15 cellular contexts compared by ENCODE assay signal in genomic region chr7:52273685-52274610, GRCh38.
DNase-seq lines count a peak whose midpoint lies in the region; ATAC-seq and TF ChIP-seq lines count a peak whose summit lies in the region.
"Had no signal": no experiment of that assay in that cellular context is flagged by ENCODE, and none has a peak within 500 bp of the region (broad histone marks: within the 10 kb centered on the region; RNA-seq: fewer than 3 reads in every experiment).

No MANE protein-coding gene starts in this region.

- H4K20me1 ChIP-seq in hepatocyte (ENCODE audit: insufficient read depth, poor library complexity, severe bottlenecking) = no peaks in the 10 kb centered on the region

- TF ChIP-seq CTCF in mucosa of descending colon (IDR thresholded peaks at IDR 0.05) (no peak), hepatocyte (IDR thresholded peaks at IDR 0.05; ENCODE audit: poor library complexity) (no peak), body of pancreas (IDR thresholded peaks at IDR 0.05) (no peak)

- peak overlapping the region in 1 of 2 donors; percentile 19 for H3K4me3 Mint-ChIP-seq in stimulated activated naive CD8-positive, alpha-beta T cell treated with anti-CD3 and anti-CD28 coated beads, Interleukin-15, amount 100 ng/mL, for 72 hours
- H3K4me3 Mint-ChIP-seq: brain, immature natural killer cell had no signal

- no peaks in the 10 kb centered on the region for H3K79me2 ChIP-seq in hepatocyte

- H3K27ac ChIP-seq in hepatocyte (no peak overlapping the region), body of pancreas (no peak overlapping the region)
- H3K27ac ChIP-seq: pancreas had no signal

- H3K9me3 ChIP-seq in mucosa of descending colon (no peaks in the 10 kb centered on the region), hepatocyte (ENCODE audit: low read depth) (no peaks in the 10 kb centered on the region), body of pancreas (no peaks in the 10 kb centered on the region)
- H3K9me3 ChIP-seq: pancreas had no signal

- H3K27me3 Mint-ChIP-seq in stimulated activated naive CD8-positive, alpha-beta T cell treated with anti-CD3 and anti-CD28 coated beads, Interleukin-15, amount 100 ng/mL, for 72 hours = no peaks in the 10 kb centered on the region
- H3K27me3 Mint-ChIP-seq: brain had no signal

- H3K4me2 ChIP-seq in hepatocyte = no peak overlapping the region

- no peaks in the 10 kb centered on the region for H3K9me2 ChIP-seq in hepatocyte (replicated peaks; ENCODE audit: insufficient read depth)

- ATAC-seq in stimulated activated naive CD8-positive, alpha-beta T cell treated with anti-CD3 and anti-CD28 coated beads, Interleukin-15, amount 100 ng/mL, for 72 hours = peak; percentile 46
- no peak for ATAC-seq in stimulated activated naive CD8-positive, alpha-beta T cell treated with anti-CD3 and anti-CD28 coated beads, Interleukin-15, Interleukin-2, amounts not matched to agents 100 U/mL and 50 U/mL, for 24 hours
- peak in 1 of 2 donors; percentile 22 for ATAC-seq in left cardiac atrium
- ATAC-seq in mucosa of descending colon = peak; percentile 20
- ATAC-seq in body of pancreas = no peak

- H3K36me3 ChIP-seq in mucosa of descending colon (ENCODE audit: low read depth) (no peaks in the 10 kb centered on the region), hepatocyte (replicated peaks; ENCODE audit: insufficient read depth, low read depth) (no peaks in the 10 kb centered on the region), body of pancreas (replicated peaks in 1 of 2; ENCODE audit: insufficient read depth in 1 of 2, low read depth in 2 of 2) (no peaks in the 10 kb centered on the region)
- H3K36me3 ChIP-seq: pancreas had no signal

- peaks cover 0 to 3% of the 10 kb centered on the region in 2 donors for H3K9me3 Mint-ChIP-seq in stimulated activated naive CD8-positive, alpha-beta T cell treated with anti-CD3 and anti-CD28 coated beads, Interleukin-15, amount 100 ng/mL, for 72 hours
- H3K9me3 Mint-ChIP-seq: brain had no signal

- no peaks in the 10 kb centered on the region for H3K4me1 ChIP-seq in mucosa of descending colon (ENCODE audit: low read depth)
- no peaks in the 10 kb centered on the region for H3K4me1 ChIP-seq in hepatocyte (ENCODE audit: insufficient read depth)
- no peaks in the 10 kb centered on the region for H3K4me1 ChIP-seq in body of pancreas
- H3K4me1 ChIP-seq: pancreas had no signal

- DNase-seq in stimulated activated naive CD8-positive, alpha-beta T cell treated with anti-CD3 and anti-CD28 coated beads, Interleukin-15, amount 100 ng/mL, for 72 hours = peak in 1 of 2 donors; percentile 10
- no peak for DNase-seq in stimulated activated naive CD8-positive, alpha-beta T cell treated with anti-CD3 and anti-CD28 coated beads, Interleukin-15, Interleukin-2, amounts not matched to agents 100 U/mL and 50 U/mL, for 24 hours
- peak; percentile 31 for DNase-seq in left cardiac atrium
- DNase-seq in mucosa of descending colon = no peak
- DNase-seq in NCI-H82 (lab: John Stamatoyannopoulos, UW) = no peak
- no peak for DNase-seq in hepatocyte (ENCODE audit: low spot score)
- DNase-seq in body of pancreas = no peak
- DNase-seq in GDM1 (lab: John Stamatoyannopoulos, UW) = no peak
- DNase-seq: activated CD8-positive, alpha-beta memory T cell treated with anti-CD3 and anti-CD28 coated beads for 24 hours; activated effector memory CD4-positive, alpha-beta T cell treated with Interleukin-2 at 50 U/mL for 16 hours; effector CD8-positive, alpha-beta T cell; immature natural killer cell; NCI-H187 had no signal

- H3K27ac Mint-ChIP-seq in stimulated activated naive CD8-positive, alpha-beta T cell treated with anti-CD3 and anti-CD28 coated beads, Interleukin-15, amount 100 ng/mL, for 72 hours = no peak overlapping the region
- H3K27ac Mint-ChIP-seq: brain, immature natural killer cell had no signal

- no peak for TF ChIP-seq POLR2A in body of pancreas (IDR thresholded peaks at IDR 0.05)

- WGBS in hepatocyte (ENCODE audit: low lambda C conversion rate, missing lambda C conversion rate) = 98% methylated on average over 60 of the region's 60 CpGs
- WGBS in body of pancreas, 2 donors = 63 to 69% methylated on average over 16 to 58 of the region's 60 CpGs

- no peaks in the 10 kb centered on the region for H3K4me1 Mint-ChIP-seq in stimulated activated naive CD8-positive, alpha-beta T cell treated with anti-CD3 and anti-CD28 coated beads, Interleukin-15, amount 100 ng/mL, for 72 hours
- H3K4me1 Mint-ChIP-seq: immature natural killer cell had no signal

- H2AFZ ChIP-seq in hepatocyte = no peak overlapping the region

- H3K27me3 ChIP-seq in hepatocyte (no peaks in the 10 kb centered on the region), body of pancreas (no peaks in the 10 kb centered on the region)
- H3K27me3 ChIP-seq: pancreas had no signal

- no peak overlapping the region for H3K4me3 ChIP-seq in mucosa of descending colon
- H3K4me3 ChIP-seq in hepatocyte = no peak overlapping the region
- H3K4me3 ChIP-seq in body of pancreas = no peak overlapping the region
- H3K4me3 ChIP-seq: pancreas had no signal

- intact Hi-C loops in left cardiac atrium (cut with DNase I) = no loop called here
- intact Hi-C loops in mucosa of descending colon (cut with DNase I, micrococcal nuclease) = no loop called here
- intact Hi-C loops in body of pancreas (cut with DNase I) = no loop called here

Comparison
In these comparisons a context has a peak if more than half of its experiments do, and no peak if none do; other contexts are left out.
1. ATAC-seq: peak in stimulated activated naive CD8-positive, alpha-beta T cell treated with anti-CD3 and anti-CD28 coated beads, Interleukin-15, amount 100 ng/mL, for 72 hours (single experiment) and mucosa of descending colon (single experiment); none in stimulated activated naive CD8-positive, alpha-beta T cell treated with anti-CD3 and anti-CD28 coated beads, Interleukin-15, Interleukin-2, amounts not matched to agents 100 U/mL and 50 U/mL, for 24 hours (single experiment) and body of pancreas (single experiment).